In the genomic region with DNA sequence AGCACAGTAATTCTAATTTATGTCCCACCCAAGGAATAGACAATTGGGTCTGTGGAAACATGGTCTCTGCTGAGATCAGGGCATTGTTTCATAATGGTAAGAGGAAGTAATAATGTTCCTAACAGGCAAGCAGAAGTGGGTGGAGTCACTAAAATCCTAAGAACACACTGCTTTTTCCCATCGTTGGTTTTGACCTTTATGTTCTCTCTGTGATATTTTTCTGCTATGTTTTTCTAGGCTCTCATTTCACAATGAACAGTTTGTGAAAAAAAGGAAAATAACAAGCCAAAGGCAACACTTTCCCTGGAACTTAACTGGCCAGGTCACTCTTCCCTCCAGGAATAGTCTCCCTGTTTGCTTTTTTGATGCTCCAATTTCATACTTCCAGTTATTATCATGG, we compare ENCODE assay signal across 1 cellular context.
TF ChIP-seq lines count a peak whose summit lies in the region.

No MANE protein-coding gene starts in this region.

TF ChIP-seq in endothelial cell of umbilical vein, 7 proteins besides CTCF, POLR2A, EP300 and RAD21:
- no peak for TF ChIP-seq EZH2 (IDR thresholded peaks at IDR 0.05; ENCODE audit: borderline replicate concordance, low read depth, low read length, severe bottlenecking)
- no peak for TF ChIP-seq MYC (IDR thresholded peaks at IDR 0.05; ENCODE audit: low read depth, low read length)
- TF ChIP-seq FOS (IDR thresholded peaks at IDR 0.05; ENCODE audit: borderline replicate concordance, insufficient read depth, low read length), result no peak
- TF ChIP-seq GATA2 (IDR thresholded peaks at IDR 0.05; ENCODE audit: insufficient read depth, insufficient read length, low read depth, low read length), result no peak
- no peak for TF ChIP-seq POLR2AphosphoS5 (IDR thresholded peaks at IDR 0.05; ENCODE audit: insufficient read depth, low read depth, low read length)
- TF ChIP-seq JUN (IDR thresholded peaks at IDR 0.05; ENCODE audit: borderline replicate concordance, insufficient read depth, insufficient read length, low read depth), result no peak
- TF ChIP-seq, protein P1, sequence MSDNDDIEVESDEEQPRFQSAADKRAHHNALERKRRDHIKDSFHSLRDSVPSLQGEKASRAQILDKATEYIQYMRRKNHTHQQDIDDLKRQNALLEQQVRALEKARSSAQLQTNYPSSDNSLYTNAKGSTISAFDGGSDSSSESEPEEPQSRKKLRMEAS (IDR thresholded peaks at IDR 0.05; ENCODE audit: insufficient read depth, insufficient read length), result no peak
